Comparison of ENCODE assay signal across 8 cellular contexts in the genomic region with DNA sequence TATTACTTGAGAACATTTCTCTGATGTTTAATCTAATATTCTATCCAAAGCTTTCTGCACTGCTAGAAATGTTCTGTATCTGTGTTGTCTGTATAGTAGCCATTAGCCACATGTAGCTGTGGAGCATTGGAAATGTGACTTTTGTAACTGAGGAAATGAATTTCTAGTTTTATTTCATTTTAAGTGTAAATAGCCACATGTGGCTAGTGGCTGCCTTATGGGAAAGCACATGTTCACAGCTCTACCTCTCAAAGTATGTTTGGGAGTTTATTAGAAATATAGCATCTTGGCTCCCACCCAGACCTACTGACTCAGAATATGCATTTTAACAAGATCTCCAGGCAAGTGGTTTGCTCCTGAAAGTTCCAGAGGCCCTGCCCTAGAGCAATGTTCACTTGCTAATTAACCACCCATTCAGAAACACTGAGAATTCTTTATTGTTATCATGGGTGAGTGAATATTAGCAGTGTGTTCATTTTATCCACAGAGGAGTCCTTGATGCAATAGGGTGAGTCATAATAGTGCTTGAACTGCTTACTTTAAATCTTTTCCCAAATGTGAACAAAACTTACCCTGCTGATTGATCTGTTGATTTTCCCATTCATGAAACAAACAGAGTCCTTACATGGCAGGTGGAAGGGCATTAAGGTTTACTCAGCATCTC.
DNase-seq lines count a peak whose midpoint lies in the region; ATAC-seq and TF ChIP-seq lines count a peak whose summit lies in the region.
"Had no signal": no experiment of that assay in that cellular context is flagged by ENCODE, and none has a peak within 500 bp of the region (broad histone marks: within the 10 kb centered on the region; RNA-seq: fewer than 3 reads in every experiment).

No MANE protein-coding gene starts in this region.

- no peak overlapping the region for H3K4me3 ChIP-seq in astrocyte of the spinal cord (ENCODE audit: low read depth, low read length)
- no peak overlapping the region for H3K4me3 ChIP-seq in right lobe of liver

- in situ Hi-C loops in astrocyte of the spinal cord (cut with HindIII; ENCODE audit: low sequenced_read_pairs) = no loop called here

- no peaks in the 10 kb centered on the region for H3K9me3 ChIP-seq in right lobe of liver

- intact Hi-C loops in right lobe of liver (cut with DNase I) = no loop called here

- ATAC-seq in right lobe of liver = peak in 3 of 4 donors; percentile 50 to 84 (median 73)
- no peak for ATAC-seq in GM18519 (IDR thresholded peaks at IDR 0.05; ENCODE audit: low FRiP score, unreplicated experiment)
- no peak for ATAC-seq in GM21737 (IDR thresholded peaks at IDR 0.05; ENCODE audit: unreplicated experiment)

- no peaks in the 10 kb centered on the region for H3K4me1 ChIP-seq in right lobe of liver

- TF ChIP-seq CTCF in astrocyte of the spinal cord (IDR thresholded peaks at IDR 0.05; ENCODE audit: low read depth, low read length) = no peak
- TF ChIP-seq CTCF in right lobe of liver (IDR thresholded peaks at IDR 0.05) = no peak

- no peaks in the 10 kb centered on the region for H3K27me3 ChIP-seq in right lobe of liver

- DNase-seq in EL (peak; percentile 87), NCI-H1417 (lab: John Stamatoyannopoulos, UW) (peak in 2 of 3 experiments; percentile 50 to 84), astrocyte of the spinal cord (ENCODE audit: low read depth, low spot score) (peak; percentile 70), right lobe of liver (no peak), Kasumi-1 (lab: John Stamatoyannopoulos, UW) (no peak)
- DNase-seq: NCI-H2227 treated with DMSO at 0.1 percent for 48 hours had no signal

- H3K27ac ChIP-seq in right lobe of liver = no peak overlapping the region

- H3K36me3 ChIP-seq in right lobe of liver = no peaks in the 10 kb centered on the region

- TF ChIP-seq POLR2A in right lobe of liver (IDR thresholded peaks at IDR 0.05) = no peak

Comparison
In these comparisons a context has a peak if more than half of its experiments do, and no peak if none do; other contexts are left out.
1. DNase-seq: peak in EL (single experiment), NCI-H1417 (2 of 3) and astrocyte of the spinal cord (single experiment); none in right lobe of liver (0 of 3) and Kasumi-1 (0 of 2).
2. ATAC-seq: peak in right lobe of liver (3 of 4); none in GM18519 (single experiment) and GM21737 (single experiment).